In the genomic region with DNA sequence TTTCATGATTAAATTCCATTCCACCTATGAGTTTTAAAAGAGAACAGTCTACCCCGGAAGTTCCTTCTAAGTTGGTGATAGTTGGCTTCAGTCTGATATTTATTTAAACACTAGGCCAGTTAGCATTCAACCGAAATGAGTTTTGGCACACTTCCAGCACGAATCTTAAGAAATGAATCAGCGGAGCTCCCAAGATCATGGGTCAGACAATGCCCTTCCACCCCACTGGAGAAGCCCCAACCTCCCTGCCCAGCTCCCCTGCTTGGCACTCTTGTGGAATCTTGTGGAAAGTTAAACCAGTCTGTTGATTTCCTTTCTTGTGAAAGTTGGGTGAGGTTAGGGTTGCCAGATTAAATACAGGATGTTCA, we compare ENCODE assay signal across 14 cellular contexts.
DNase-seq lines count a peak whose midpoint lies in the region; ATAC-seq, FAIRE-seq and TF ChIP-seq lines count a peak whose summit lies in the region.
"Had no signal": no experiment of that assay in that cellular context is flagged by ENCODE, and none has a peak within 500 bp of the region (broad histone marks: within the 10 kb centered on the region; RNA-seq: fewer than 3 reads in every experiment).

No MANE protein-coding gene starts in this region.

- no peaks in the 10 kb centered on the region for H3K36me3 ChIP-seq in GM23338 (ENCODE audit: insufficient read depth)
- H3K36me3 ChIP-seq: cardiac muscle cell had no signal

- no peak for ATAC-seq in GM23338
- no peak for ATAC-seq in GM21390 (IDR thresholded peaks at IDR 0.05; ENCODE audit: unreplicated experiment)
- ATAC-seq: activated T-cell treated with anti-CD3 and anti-CD28 coated beads, Interleukin-2, amount 50 U/mL, for 72 hours had no signal

- TF ChIP-seq CTCF in GM23338 (conservative IDR thresholded peaks at IDR 0.05; ENCODE audit: low read depth in 2 of 2) (no peak), progenitor cell of endocrine pancreas (IDR thresholded peaks at IDR 0.05; ENCODE audit: unreplicated experiment) (no peak)

- H3F3A ChIP-seq in GM23338 (replicated peaks; ENCODE audit: low read depth), result no peaks in the 10 kb centered on the region

- H3K4me2 ChIP-seq in GM23338, result no peak overlapping the region

- no peaks in the 10 kb centered on the region for H3K27me3 Mint-ChIP-seq in GM23338 (ENCODE audit: insufficient read depth, low read depth, poor library complexity)
- no peaks in the 10 kb centered on the region for H3K27me3 Mint-ChIP-seq in progenitor cell of endocrine pancreas

- no peak overlapping the region for H3K4me3 ChIP-seq in GM23338
- H3K4me3 ChIP-seq: cardiac muscle cell had no signal

- H3K36me3 Mint-ChIP-seq in GM23338 (ENCODE audit: low read depth) (no peaks in the 10 kb centered on the region), progenitor cell of endocrine pancreas (ENCODE audit: insufficient read depth) (peaks cover 4% of the 10 kb centered on the region)

- no peak overlapping the region for H3K27ac ChIP-seq in GM23338 (ENCODE audit: low read depth)
- H3K27ac ChIP-seq: cardiac muscle cell had no signal

- H4K20me1 ChIP-seq in GM23338 (replicated peaks; ENCODE audit: insufficient read depth), result no peaks in the 10 kb centered on the region

- H3K4me1 ChIP-seq in GM23338 (ENCODE audit: insufficient read depth), result peaks cover 5% of the 10 kb centered on the region; the same call in 1 of the 2 replicates

- peak; percentile 81 for FAIRE-seq in RCC 7860 (lab: Jason Lieb, UNC)

- no peaks in the 10 kb centered on the region for H3K27me3 ChIP-seq in GM23338 (ENCODE audit: insufficient read depth)
- H3K27me3 ChIP-seq: cardiac muscle cell had no signal

- no peak overlapping the region for H3K4me3 Mint-ChIP-seq in GM23338
- no peak overlapping the region for H3K4me3 Mint-ChIP-seq in progenitor cell of endocrine pancreas (ENCODE audit: low read depth)
- H3K4me3 Mint-ChIP-seq: activated T-cell treated with anti-CD3 and anti-CD28 coated beads, Interleukin-2, amount 50 U/mL, for 72 hours had no signal

- H3K9me3 Mint-ChIP-seq in GM23338, result peaks cover 5% of the 10 kb centered on the region; the same call in 2 of the 3 replicates
- peaks cover 15% of the 10 kb centered on the region for H3K9me3 Mint-ChIP-seq in progenitor cell of endocrine pancreas (ENCODE audit: low read depth)
- H3K9me3 Mint-ChIP-seq: activated T-cell treated with anti-CD3 and anti-CD28 coated beads, Interleukin-2, amount 50 U/mL, for 72 hours had no signal

- no peaks in the 10 kb centered on the region; the same call in 2 of the 3 replicates for H3K4me1 Mint-ChIP-seq in GM23338
- H3K4me1 Mint-ChIP-seq in progenitor cell of endocrine pancreas (ENCODE audit: low read depth), result peaks cover 45% of the 10 kb centered on the region

- no peak for DNase-seq in GM23338 (ENCODE audit: low spot score)
- peak; percentile 65 for DNase-seq in RCC 7860 (ENCODE audit: low spot score)
- DNase-seq in fibroblast of gingiva (ENCODE audit: low read depth), result peak; percentile 89
- no peak for DNase-seq in progenitor cell of endocrine pancreas (ENCODE audit: low spot score, unreplicated experiment)
- DNase-seq in amniotic stem cell (lab: John Stamatoyannopoulos, UW), result no peak
- DNase-seq in T1000 (lab: John Stamatoyannopoulos, UW), result no peak
- no peak for DNase-seq in activated T-cell treated with anti-CD3 and anti-CD28 coated beads, Interleukin-2, amount 50 U/mL, for 1 hour
- DNase-seq: activated CD4-positive, CD25-positive, alpha-beta regulatory T cell; activated T-cell treated with anti-CD3 and anti-CD28 coated beads, Interleukin-2, amount 50 U/mL, for 72 hours; COR-L47; NCI-H510A treated with DMSO at 0.1 percent for 48 hours; stimulated activated CD4-positive, alpha-beta T cell treated with anti-CD3 and anti-CD28 coated beads, Interleukin-15, amount 100 ng/mL, for 24 hours had no signal

- H3K9me2 ChIP-seq in GM23338 (ENCODE audit: insufficient read depth), result no peaks in the 10 kb centered on the region; the same call in 1 of the 2 replicates

- no peaks in the 10 kb centered on the region for H3K79me2 ChIP-seq in GM23338 (replicated peaks; ENCODE audit: insufficient read depth)

- 0 out of 2 replicates have a peak overlapping the region, but pooled peaks have one; percentile 13 for H2AFZ ChIP-seq in GM23338

- H3K27ac Mint-ChIP-seq in GM23338, result no peak overlapping the region
- H3K27ac Mint-ChIP-seq in progenitor cell of endocrine pancreas, result peak overlapping the region; percentile 25
- H3K27ac Mint-ChIP-seq: activated T-cell treated with anti-CD3 and anti-CD28 coated beads, Interleukin-2, amount 50 U/mL, for 72 hours had no signal

TF ChIP-seq in GM23338, 12 proteins besides CTCF, POLR2A, EP300 and RAD21 (continues in another document):
- TF ChIP-seq, protein P1, sequence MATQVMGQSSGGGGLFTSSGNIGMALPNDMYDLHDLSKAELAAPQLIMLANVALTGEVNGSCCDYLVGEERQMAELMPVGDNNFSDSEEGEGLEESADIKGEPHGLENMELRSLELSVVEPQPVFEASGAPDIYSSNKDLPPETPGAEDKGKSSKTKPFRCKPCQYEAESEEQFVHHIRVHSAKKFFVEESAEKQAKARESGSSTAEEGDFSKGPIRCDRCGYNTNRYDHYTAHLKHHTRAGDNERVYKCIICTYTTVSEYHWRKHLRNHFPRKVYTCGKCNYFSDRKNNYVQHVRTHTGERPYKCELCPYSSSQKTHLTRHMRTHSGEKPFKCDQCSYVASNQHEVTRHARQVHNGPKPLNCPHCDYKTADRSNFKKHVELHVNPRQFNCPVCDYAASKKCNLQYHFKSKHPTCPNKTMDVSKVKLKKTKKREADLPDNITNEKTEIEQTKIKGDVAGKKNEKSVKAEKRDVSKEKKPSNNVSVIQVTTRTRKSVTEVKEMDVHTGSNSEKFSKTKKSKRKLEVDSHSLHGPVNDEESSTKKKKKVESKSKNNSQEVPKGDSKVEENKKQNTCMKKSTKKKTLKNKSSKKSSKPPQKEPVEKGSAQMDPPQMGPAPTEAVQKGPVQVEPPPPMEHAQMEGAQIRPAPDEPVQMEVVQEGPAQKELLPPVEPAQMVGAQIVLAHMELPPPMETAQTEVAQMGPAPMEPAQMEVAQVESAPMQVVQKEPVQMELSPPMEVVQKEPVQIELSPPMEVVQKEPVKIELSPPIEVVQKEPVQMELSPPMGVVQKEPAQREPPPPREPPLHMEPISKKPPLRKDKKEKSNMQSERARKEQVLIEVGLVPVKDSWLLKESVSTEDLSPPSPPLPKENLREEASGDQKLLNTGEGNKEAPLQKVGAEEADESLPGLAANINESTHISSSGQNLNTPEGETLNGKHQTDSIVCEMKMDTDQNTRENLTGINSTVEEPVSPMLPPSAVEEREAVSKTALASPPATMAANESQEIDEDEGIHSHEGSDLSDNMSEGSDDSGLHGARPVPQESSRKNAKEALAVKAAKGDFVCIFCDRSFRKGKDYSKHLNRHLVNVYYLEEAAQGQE (IDR thresholded peaks at IDR 0.05; ENCODE audit: unreplicated experiment), result no peak

Comparison
In these comparisons a context has a peak if more than half of its experiments do, and no peak if none do; other contexts are left out.
1. DNase-seq: peak in RCC 7860 (single experiment) and fibroblast of gingiva (single experiment); none in GM23338 (single experiment), progenitor cell of endocrine pancreas (single experiment), amniotic stem cell (single experiment), T1000 (single experiment) and activated T-cell treated with anti-CD3 and anti-CD28 coated beads, Interleukin-2, amount 50 U/mL, for 1 hour (single experiment).